ENCODE assay signal across 2 cellular contexts in the genomic region with DNA sequence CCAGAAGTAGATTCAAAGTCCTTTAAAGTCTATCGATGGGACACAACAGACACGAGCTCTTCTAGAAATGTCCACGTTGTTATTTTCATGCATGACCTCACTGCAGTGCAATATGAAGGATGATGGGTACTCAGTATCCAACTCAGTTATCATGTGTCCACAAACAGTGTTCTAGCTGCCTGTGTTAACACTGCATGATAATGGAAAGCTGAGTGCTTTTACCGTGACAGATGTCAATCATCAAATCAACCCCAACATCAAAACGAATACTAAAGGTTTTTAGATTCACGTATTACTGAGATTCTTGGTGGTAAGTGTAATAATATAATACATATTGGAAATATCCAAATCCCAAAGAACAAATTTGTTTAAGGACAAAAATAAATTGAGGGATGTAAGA.
TF ChIP-seq lines count a peak whose summit lies in the region.

No MANE protein-coding gene starts in this region.

TF ChIP-seq in HEK293T, 16 proteins besides CTCF, POLR2A, EP300 and RAD21:
- TF ChIP-seq, protein P1, sequence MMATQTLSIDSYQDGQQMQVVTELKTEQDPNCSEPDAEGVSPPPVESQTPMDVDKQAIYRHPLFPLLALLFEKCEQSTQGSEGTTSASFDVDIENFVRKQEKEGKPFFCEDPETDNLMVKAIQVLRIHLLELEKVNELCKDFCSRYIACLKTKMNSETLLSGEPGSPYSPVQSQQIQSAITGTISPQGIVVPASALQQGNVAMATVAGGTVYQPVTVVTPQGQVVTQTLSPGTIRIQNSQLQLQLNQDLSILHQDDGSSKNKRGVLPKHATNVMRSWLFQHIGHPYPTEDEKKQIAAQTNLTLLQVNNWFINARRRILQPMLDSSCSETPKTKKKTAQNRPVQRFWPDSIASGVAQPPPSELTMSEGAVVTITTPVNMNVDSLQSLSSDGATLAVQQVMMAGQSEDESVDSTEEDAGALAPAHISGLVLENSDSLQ (IDR thresholded peaks at IDR 0.05): peak; percentile 22; the same call in 1 of the 2 replicates
- TF ChIP-seq FOXK2 (IDR thresholded peaks at IDR 0.05) (no peak), FOXM1 (IDR thresholded peaks at IDR 0.05; ENCODE audit: borderline replicate concordance) (no peak), ARNT (IDR thresholded peaks at IDR 0.05) (no peak), CTBP1 (IDR thresholded peaks at IDR 0.05; ENCODE audit: borderline replicate concordance) (no peak), SP1 (IDR thresholded peaks at IDR 0.05) (no peak)

TF ChIP-seq in H1, 55 proteins besides CTCF, POLR2A, EP300 and RAD21:
- TF ChIP-seq, protein P2, sequence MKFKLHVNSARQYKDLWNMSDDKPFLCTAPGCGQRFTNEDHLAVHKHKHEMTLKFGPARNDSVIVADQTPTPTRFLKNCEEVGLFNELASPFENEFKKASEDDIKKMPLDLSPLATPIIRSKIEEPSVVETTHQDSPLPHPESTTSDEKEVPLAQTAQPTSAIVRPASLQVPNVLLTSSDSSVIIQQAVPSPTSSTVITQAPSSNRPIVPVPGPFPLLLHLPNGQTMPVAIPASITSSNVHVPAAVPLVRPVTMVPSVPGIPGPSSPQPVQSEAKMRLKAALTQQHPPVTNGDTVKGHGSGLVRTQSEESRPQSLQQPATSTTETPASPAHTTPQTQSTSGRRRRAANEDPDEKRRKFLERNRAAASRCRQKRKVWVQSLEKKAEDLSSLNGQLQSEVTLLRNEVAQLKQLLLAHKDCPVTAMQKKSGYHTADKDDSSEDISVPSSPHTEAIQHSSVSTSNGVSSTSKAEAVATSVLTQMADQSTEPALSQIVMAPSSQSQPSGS (IDR thresholded peaks at IDR 0.05; ENCODE audit: low read length): no peak
- no peak for TF ChIP-seq CREB1 (IDR thresholded peaks at IDR 0.05)
